In the genomic region with DNA sequence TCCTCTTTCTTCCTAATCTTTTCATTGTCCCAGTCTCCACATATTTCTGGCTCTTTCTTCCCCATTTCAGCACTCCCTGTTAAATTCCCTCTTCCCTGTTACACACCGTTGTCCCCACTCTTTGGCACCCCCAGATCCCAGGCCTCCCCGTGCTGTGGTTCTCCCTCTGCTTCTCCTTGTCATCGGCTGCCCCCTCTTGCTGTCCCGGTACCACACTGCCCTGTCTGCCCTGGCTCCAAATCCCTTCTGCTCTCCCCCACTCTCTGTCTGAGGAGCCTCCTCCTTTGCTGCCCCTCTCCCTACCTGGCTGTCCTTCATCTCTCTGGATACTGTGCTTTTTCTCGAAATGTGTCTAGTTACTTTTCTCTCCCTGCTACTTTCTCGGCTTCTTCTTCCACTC, we compare ENCODE assay signal across 8 cellular contexts. TPM values are rescaled to one million over a fixed set of nuclear protein-coding genes. Genes with fewer than 3 reads are reported as not detected.
DNase-seq lines count a peak whose midpoint lies in the region; ATAC-seq, FAIRE-seq and TF ChIP-seq lines count a peak whose summit lies in the region.

No MANE protein-coding gene starts in this region.

- no peak overlapping the region for H2BK120ac ChIP-seq in H1 (replicated peaks; ENCODE audit: low read depth, low read length)

- 0 out of 2 replicates have a peak overlapping the region, but pooled peaks have one; percentile 50 for H2BK12ac ChIP-seq in H1 (ENCODE audit: low read depth, low read length)

- H3K27ac ChIP-seq in A673 (ENCODE audit: low read depth, low read length, poor library complexity, severe bottlenecking) (no peak overlapping the region), H1 (ENCODE audit: low read depth, low read length) (no peak overlapping the region)

- 79% methylated on average over 6 of the region's 6 CpGs; no CpG with 5 or more reads in 1 of the 2 experiments for WGBS in H1 (ENCODE audit: extremely low coverage in 1 of 2, insufficient coverage in 1 of 2, insufficient read length in 1 of 2, insufficient replicate concordance in 2 of 2, low coverage in 1 of 2, low lambda C conversion rate in 2 of 2, missing lambda C conversion rate in 1 of 2), 2 experiments

- no peak overlapping the region; the same call in 1 of the 2 replicates for H3K18ac ChIP-seq in H1 (ENCODE audit: extremely low read depth, low read length)

- no peak overlapping the region for H2BK5ac ChIP-seq in H1 (ENCODE audit: low read depth, low read length)

- H3K56ac ChIP-seq in H1 (replicated peaks; ENCODE audit: insufficient read length, low read depth, low read length), result no peak overlapping the region

- ATAC-seq in natural killer cell (no peak), GM19455 (IDR thresholded peaks at IDR 0.05; ENCODE audit: unreplicated experiment) (no peak), GM18502 (IDR thresholded peaks at IDR 0.05; ENCODE audit: poor library complexity, unreplicated experiment) (no peak)

- H3K14ac ChIP-seq in H1 (ENCODE audit: insufficient read length), result no peak overlapping the region

- H3K4me1 Mint-ChIP-seq in IgD-negative memory B cell (peaks cover 0 to 3% (median 3%) of the 10 kb centered on the region in 3 donors), natural killer cell (peaks cover 7 to 21% of the 10 kb centered on the region in 2 donors)

- TF ChIP-seq CTCF in A673 (conservative IDR thresholded peaks at IDR 0.05; ENCODE audit: low read depth, low read length), result no peak
- no peak for TF ChIP-seq CTCF in H1 (IDR thresholded peaks at IDR 0.05; ENCODE audit: control extremely low read depth in 1 of 3, insufficient read depth in 1 of 3, low read depth in 1 of 3, low read length in 3 of 3)
- no peak for TF ChIP-seq CTCF in natural killer cell (IDR thresholded peaks at IDR 0.05)

- DNase-seq in A673 (ENCODE audit: low spot score), result no peak
- no peak for DNase-seq in H1 (ENCODE audit: low read depth in 1 of 2, low spot score in 2 of 2)
- no peak for DNase-seq in natural killer cell
- DNase-seq in central memory CD4-positive, alpha-beta T cell, result no peak
- no peak for DNase-seq in MV-4-11 (lab: John Stamatoyannopoulos, UW)

- H3K27me3 ChIP-seq in A673 (replicated peaks; ENCODE audit: insufficient read depth, low read depth, low read length, poor library complexity), result no peaks in the 10 kb centered on the region
- H3K27me3 ChIP-seq in H1 (replicated peaks in 1 of 4; ENCODE audit: control insufficient read depth in 3 of 4, extremely low read depth in 1 of 4, insufficient read depth in 3 of 4, low read length in 3 of 4), result peaks cover 0 to 6% (median 4%) of the 10 kb centered on the region in 4 experiments; a peak in 4 of 7 replicates

- H3K4me1 ChIP-seq in A673 (ENCODE audit: insufficient read depth, low read length, poor library complexity, severe bottlenecking) (no peaks in the 10 kb centered on the region), H1 (replicated peaks in 1 of 4; ENCODE audit: control insufficient read depth in 3 of 4, insufficient read depth in 4 of 4, low read length in 3 of 4) (peaks cover 0 to 7% (median 3%) of the 10 kb centered on the region in 4 experiments; a peak in 5 of 7 replicates)

- peak overlapping the region; percentile 43; the same call in 1 of the 2 replicates for H2AFZ ChIP-seq in H1 (ENCODE audit: low read length)

- H2BK15ac ChIP-seq in H1 (ENCODE audit: low read length), result no peak overlapping the region

- no TSS peak for BruUV-seq in A673 (replicated peaks; lab: Mats Ljungman, UMichigan)

- peak overlapping the region in 1 of 4 experiments; percentile 60; a peak in 1 of 7 replicates for H3K9ac ChIP-seq in H1 (replicated peaks in 1 of 4; ENCODE audit: extremely low read depth in 1 of 4, low read depth in 3 of 4, low read length in 3 of 4)

- H3K36me3 ChIP-seq in A673 (ENCODE audit: insufficient read depth, low read length, poor library complexity, severe bottlenecking), result no peaks in the 10 kb centered on the region
- H3K36me3 ChIP-seq in H1 (ENCODE audit: control insufficient read depth in 2 of 4, insufficient read depth in 4 of 4, low read length in 3 of 4), result no peaks in the 10 kb centered on the region

- H3K4me3 Mint-ChIP-seq in IgD-negative memory B cell, result peak overlapping the region; percentile 70 to 90 (median 85)
- peak overlapping the region; percentile 69 for H3K4me3 Mint-ChIP-seq in natural killer cell

- H3K23me2 ChIP-seq in H1 (ENCODE audit: low read depth, low read length), result peaks cover 9% of the 10 kb centered on the region

- CTCF ChIA-PET in A673 (lab: Charles Lee), result no interaction called here
- CTCF ChIA-PET in H1 (lab: Charles Lee; ENCODE audit: partially characterized antibody), result interaction anchor here (0.9 to 1.0 kb wide), 2 partner anchors 16 to 34 kb away, joined by 3 to 4 read pairs; no protein-coding TSS in a partner anchor

- H3K4me2 ChIP-seq in H1 (ENCODE audit: insufficient read depth in 1 of 2, low read depth in 2 of 2, low read length in 2 of 2), result peak overlapping the region; percentile 90 to 99

- no peaks in the 10 kb centered on the region for H3K79me2 ChIP-seq in H1 (ENCODE audit: control insufficient read depth in 1 of 2, insufficient read depth in 2 of 2, low read length in 2 of 2)

- no peak for TF ChIP-seq RAD21 in H1 (IDR thresholded peaks at IDR 0.05 in 1 of 2, conservative IDR thresholded peaks at IDR 0.05 in 1 of 2; ENCODE audit: low read depth in 2 of 2, low read length in 2 of 2)

- peak overlapping the region; percentile 53 for H3K4ac ChIP-seq in H1 (replicated peaks; ENCODE audit: insufficient read length, low read depth, low read length)

- H4K5ac ChIP-seq in H1 (ENCODE audit: insufficient read length, low read depth, low read length), result no peak overlapping the region

- peak overlapping the region; percentile 40 for H4K91ac ChIP-seq in H1 (replicated peaks; ENCODE audit: insufficient read length, low read length)

- H3K27me3 Mint-ChIP-seq in IgD-negative memory B cell (peaks cover 6% of the 10 kb centered on the region), natural killer cell (ENCODE audit: low read depth in 2 of 2) (no peaks in the 10 kb centered on the region)

- H3K36me3 Mint-ChIP-seq in IgD-negative memory B cell (peaks cover 3% of the 10 kb centered on the region), natural killer cell (peaks cover 21% of the 10 kb centered on the region)

- H2AK5ac ChIP-seq in H1 (ENCODE audit: low read depth, low read length), result 0 out of 2 replicates have a peak overlapping the region, but pooled peaks have one; percentile 53

- peak overlapping the region; percentile 32 for H3K23ac ChIP-seq in H1 (ENCODE audit: insufficient read length)

- no peak for TF ChIP-seq POLR2A in H1 (IDR thresholded peaks at IDR 0.05; ENCODE audit: control extremely low read depth in 1 of 2, low read depth in 2 of 2, low read length in 2 of 2)

- TF ChIP-seq EP300 in H1 (IDR thresholded peaks at IDR 0.05; ENCODE audit: borderline replicate concordance in 1 of 2, low read depth in 2 of 2, low read length in 2 of 2), result no peak

- H3K9me3 ChIP-seq in A673 (ENCODE audit: low read depth, low read length, poor library complexity, severe bottlenecking), result no peaks in the 10 kb centered on the region
- H3K9me3 ChIP-seq in H1 (ENCODE audit: insufficient read depth in 2 of 2, low read depth in 1 of 2, low read length in 1 of 2), result no peaks in the 10 kb centered on the region

- H3K4me3 ChIP-seq in A673 (ENCODE audit: low read depth, low read length, poor library complexity, severe bottlenecking) (peak overlapping the region; percentile 41), H1 (ENCODE audit: extremely low read depth in 1 of 4, insufficient read depth in 2 of 4, low read depth in 3 of 4, low read length in 4 of 4) (peak overlapping the region in 3 of 4 experiments; percentile 69 to 87 (median 76); a peak in 5 of 8 replicates)

- POLR2A ChIA-PET in A673 (lab: Charles Lee; ENCODE audit: low non-redundant PET), result no interaction called here
- POLR2A ChIA-PET in H1 (lab: Charles Lee; ENCODE audit: partially characterized antibody), result interaction anchor here (0.7 kb wide), 1 partner anchor 57 kb away, joined by 3 read pairs; no protein-coding TSS in a partner anchor

- no peaks in the 10 kb centered on the region for H3K79me1 ChIP-seq in H1 (ENCODE audit: low read depth, low read length)

- peaks cover 1 to 3% of the 10 kb centered on the region in 2 experiments for H4K20me1 ChIP-seq in H1 (replicated peaks in 1 of 2; ENCODE audit: control insufficient read depth in 1 of 2, insufficient read depth in 2 of 2, low read length in 2 of 2)

- H3K9me3 Mint-ChIP-seq in IgD-negative memory B cell (peaks cover 9 to 38% (median 23%) of the 10 kb centered on the region in 3 donors), natural killer cell (peaks cover 3 to 13% of the 10 kb centered on the region in 2 donors)

- H4K8ac ChIP-seq in H1 (ENCODE audit: extremely low read depth, insufficient read depth, low read length), result no peak overlapping the region

- intact Hi-C loops in A673 (cut with micrococcal nuclease; ENCODE audit: unreplicated experiment), result no loop called here
- intact Hi-C loops in natural killer cell (cut with micrococcal nuclease), result no loop called here

- FAIRE-seq in H1 (lab: Jason Lieb, UNC), result no peak

- H3K27ac Mint-ChIP-seq in IgD-negative memory B cell (no peak overlapping the region), natural killer cell (peak overlapping the region in 1 of 2 donors; percentile 59)

- no peak overlapping the region for H2BK20ac ChIP-seq in H1 (ENCODE audit: low read length)

RNA-seq across cellular contexts. Expression of gene ZNF415, which starts 1.0 kb away (rescaled TPM):
- total RNA-seq in A673 (2021) (1.7 TPM in 2 replicates), natural killer cell (1 to 10 TPM; 1.3 to 3.1 (median 1.7) TPM)
- polyA plus RNA-seq in IgD-negative memory B cell (4.9 TPM), H1 (2011; rRNA removed) (3.8 and 5.8 TPM in 2 replicates)
- 9.3 and 9.7 TPM in 2 replicates for total RNA-seq in H1 (2021; fragmentation: NEBNext Ultra II Directional; extraction: Animal tissue kit (Norgen Biotek cat#: 25700))
- 6.8 TPM for polyA plus RNA-seq in H1 (2011; cell fraction: cytosol; rRNA removed)
- polyA plus RNA-seq in H1 (2011; cell fraction: nucleus; rRNA removed), result 5.3 TPM
- 4.9 to 8.6 TPM (median 6.5 TPM) in 4 replicates for polyA plus RNA-seq in H1 (2012, experiment 1 of 2)
- 0.20 TPM for polyA plus RNA-seq in H1 (2012, experiment 2 of 2)
- 8.7 TPM for polyA plus RNA-seq in H1 (2013, experiment 1 of 2)
- polyA plus RNA-seq in H1 (2013, experiment 2 of 2), result 8.7 TPM
- polyA minus RNA-seq in H1 (2011; rRNA and poly(A)+ RNA removed), result 19.2 and 20.2 TPM in 2 replicates
- polyA minus RNA-seq in H1 (2011; cell fraction: cytosol; rRNA and poly(A)+ RNA removed), result 8.2 TPM
- 13.2 TPM for polyA minus RNA-seq in H1 (2011; cell fraction: nucleus; rRNA and poly(A)+ RNA removed)

RNA-seq across cellular contexts. Expression of gene ZNF347, which starts 27.1 kb away (rescaled TPM):
- total RNA-seq in A673 (2021), result 1.8 and 4.6 TPM in 2 replicates
- polyA plus RNA-seq in IgD-negative memory B cell, result 8.6 TPM
- 14.6 and 15.0 TPM in 2 replicates for total RNA-seq in H1 (2021; fragmentation: NEBNext Ultra II Directional; extraction: Animal tissue kit (Norgen Biotek cat#: 25700))
- 1.4 and 3.0 TPM in 2 replicates for polyA plus RNA-seq in H1 (2011; rRNA removed)
- 3.8 TPM for polyA plus RNA-seq in H1 (2011; cell fraction: cytosol; rRNA removed)
- 3.2 TPM for polyA plus RNA-seq in H1 (2011; cell fraction: nucleus; rRNA removed)
- 4.8 to 8.2 TPM (median 5.7 TPM) in 4 replicates for polyA plus RNA-seq in H1 (2012, experiment 1 of 2)
- 0.87 TPM for polyA plus RNA-seq in H1 (2012, experiment 2 of 2)
- 6.7 TPM for polyA plus RNA-seq in H1 (2013, experiment 1 of 2)
- 6.7 TPM for polyA plus RNA-seq in H1 (2013, experiment 2 of 2)
- 11.1 and 20.3 TPM in 2 replicates for polyA minus RNA-seq in H1 (2011; rRNA and poly(A)+ RNA removed)
- 8.5 TPM for polyA minus RNA-seq in H1 (2011; cell fraction: cytosol; rRNA and poly(A)+ RNA removed)
- polyA minus RNA-seq in H1 (2011; cell fraction: nucleus; rRNA and poly(A)+ RNA removed), result 25.2 TPM
- total RNA-seq in natural killer cell, result 1 to 10 TPM; 5.8 to 10.0 (median 9.2) TPM

RNA-seq across cellular contexts. Expression of gene ZNF160, which starts 28.5 kb away (rescaled TPM):
- total RNA-seq in A673 (2021), result 17.4 and 19.3 TPM in 2 replicates
- 23.0 TPM for polyA plus RNA-seq in IgD-negative memory B cell
- 28.3 and 31.2 TPM in 2 replicates for total RNA-seq in H1 (2021; fragmentation: NEBNext Ultra II Directional; extraction: Animal tissue kit (Norgen Biotek cat#: 25700))
- polyA plus RNA-seq in H1 (2011; rRNA removed), result 15.8 and 29.0 TPM in 2 replicates
- polyA plus RNA-seq in H1 (2011; cell fraction: cytosol; rRNA removed), result 43.1 TPM
- 51.6 TPM for polyA plus RNA-seq in H1 (2011; cell fraction: nucleus; rRNA removed)
- polyA plus RNA-seq in H1 (2012, experiment 1 of 2), result 23.1 to 39.7 TPM (median 26.2 TPM) in 4 replicates
- polyA plus RNA-seq in H1 (2012, experiment 2 of 2), result 1.8 TPM
- 23.9 TPM for polyA plus RNA-seq in H1 (2013, experiment 1 of 2)
- 19.6 TPM for polyA plus RNA-seq in H1 (2013, experiment 2 of 2)
- polyA minus RNA-seq in H1 (2011; rRNA and poly(A)+ RNA removed), result 31.2 and 34.1 TPM in 2 replicates
- 21.1 TPM for polyA minus RNA-seq in H1 (2011; cell fraction: cytosol; rRNA and poly(A)+ RNA removed)
- polyA minus RNA-seq in H1 (2011; cell fraction: nucleus; rRNA and poly(A)+ RNA removed), result 61.4 TPM
- total RNA-seq in natural killer cell, result 10 to 100 TPM; 43.9 to 54.9 (median 54.7) TPM
